21 cellular contexts compared by ENCODE assay signal in genomic region chr22:43177479-43177878, GRCh38. TPM values are rescaled to one million over a fixed set of nuclear protein-coding genes. Genes with fewer than 3 reads are reported as not detected.
DNase-seq lines count a peak whose midpoint lies in the region; ATAC-seq and TF ChIP-seq lines count a peak whose summit lies in the region.
"Had no signal": no experiment of that assay in that cellular context is flagged by ENCODE, and none has a peak within 500 bp of the region (broad histone marks: within the 10 kb centered on the region; RNA-seq: fewer than 3 reads in every experiment).

No MANE protein-coding gene starts in this region.

- H3K27me3 ChIP-seq in right cardiac atrium (ENCODE audit: control insufficient read depth, insufficient read depth) (no peaks in the 10 kb centered on the region), heart right ventricle (no peaks in the 10 kb centered on the region), osteoblast (ENCODE audit: insufficient read depth, low read length) (no peaks in the 10 kb centered on the region)
- H3K27me3 ChIP-seq: MG63 had no signal

- no peak overlapping the region for H2AFZ ChIP-seq in osteoblast (ENCODE audit: low read length)

- intact Hi-C loops in right cardiac atrium (cut with DNase I): no loop called here
- intact Hi-C loops in heart right ventricle (cut with DNase I): no loop called here

- WGBS in right cardiac atrium: 92% methylated on average over 7 of the region's 7 CpGs
- 87 to 93% methylated on average over 7 of the region's 7 CpGs for WGBS in heart right ventricle, 2 donors

- POLR2A ChIA-PET in RWPE1 (lab: Yijun Ruan, JAX; ENCODE audit: low non-redundant PET): no interaction called here

- no peak overlapping the region for H3K4me3 ChIP-seq in right cardiac atrium (ENCODE audit: low read length)
- H3K4me3 ChIP-seq in heart right ventricle: no peak overlapping the region
- H3K4me3 ChIP-seq in osteoblast (ENCODE audit: insufficient read depth, low read length): no peak overlapping the region
- H3K4me3 ChIP-seq: HAP-1, MG63, SK-N-MC had no signal

- H3K79me2 ChIP-seq in osteoblast (ENCODE audit: insufficient read depth, low read length): no peaks in the 10 kb centered on the region

- CTCF ChIA-PET in RWPE1 (lab: Yijun Ruan, JAX): no interaction called here

- peak in 2 of 3 donors; percentile 33 to 43 for DNase-seq in right cardiac atrium
- DNase-seq in heart right ventricle: no peak
- DNase-seq in RWPE1 (ENCODE audit: low spot score): no peak
- DNase-seq in osteoblast (ENCODE audit: insufficient read length, low spot score, missing footprints): peak; percentile 52
- no peak for DNase-seq in occipital lobe (lab: John Stamatoyannopoulos, UW)
- DNase-seq in NCI-H128 (lab: John Stamatoyannopoulos, UW; ENCODE audit: unreplicated experiment): no peak
- DNase-seq: DMS153, GOT3, KG1, MG63, NCI-H1048, NCI-H1436, NCI-H187, NCI-H2081 treated with DMSO at 0.1 percent for 48 hours, NCI-H446 treated with DMSO at 0.1 percent for 48 hours, NCI-H526 treated with DMSO at 0.1 percent for 48 hours, RPMI8226, SIG-M5 had no signal

- no peak for TF ChIP-seq CTCF in heart right ventricle (IDR thresholded peaks at IDR 0.05)
- no peak for TF ChIP-seq CTCF in RWPE1 (conservative IDR thresholded peaks at IDR 0.05; ENCODE audit: low read depth)
- TF ChIP-seq CTCF in osteoblast (IDR thresholded peaks at IDR 0.05; ENCODE audit: extremely low read depth, low read depth, low read length): no peak

- H3K4me1 ChIP-seq in right cardiac atrium (ENCODE audit: control insufficient read depth, insufficient read depth, low read length) (no peaks in the 10 kb centered on the region), heart right ventricle (no peaks in the 10 kb centered on the region), osteoblast (ENCODE audit: insufficient read depth, low read length) (no peaks in the 10 kb centered on the region)
- H3K4me1 ChIP-seq: HAP-1 had no signal

- no peaks in the 10 kb centered on the region for H3K9me3 ChIP-seq in right cardiac atrium (ENCODE audit: control insufficient read depth, low read length)
- no peaks in the 10 kb centered on the region for H3K9me3 ChIP-seq in heart right ventricle
- no peaks in the 10 kb centered on the region for H3K9me3 ChIP-seq in osteoblast (ENCODE audit: low read depth, low read length)
- H3K9me3 ChIP-seq: HAP-1, MG63 had no signal

- no peak for ATAC-seq in right cardiac atrium
- ATAC-seq in heart right ventricle: no peak
- ATAC-seq in GM21717 (IDR thresholded peaks at IDR 0.05; ENCODE audit: unreplicated experiment): no peak

- no peak overlapping the region for H3K4me2 ChIP-seq in osteoblast (ENCODE audit: insufficient read depth, low read length)

- no peaks in the 10 kb centered on the region for H4K20me1 ChIP-seq in osteoblast (ENCODE audit: insufficient read depth, low read length)

- H3K36me3 ChIP-seq in heart right ventricle: peaks cover 0 to 72% (median 23%) of the 10 kb centered on the region in 9 donors
- H3K36me3 ChIP-seq in osteoblast (ENCODE audit: insufficient read depth, low read length): peaks cover 25% of the 10 kb centered on the region

- no peak overlapping the region for H3K27ac ChIP-seq in right cardiac atrium (ENCODE audit: low read length)
- no peak overlapping the region for H3K27ac ChIP-seq in heart right ventricle
- peak overlapping the region; percentile 49 for H3K27ac ChIP-seq in RWPE1
- H3K27ac ChIP-seq in osteoblast (ENCODE audit: low read depth, low read length): no peak overlapping the region
- H3K27ac ChIP-seq: SK-N-MC had no signal

RNA-seq across cellular contexts. Expression of gene TTLL12, which starts 9.5 kb away (rescaled TPM):
- 10 to 100 TPM in 3 of 4 donors, 1 to 10 TPM in 1; 6.9 to 11.0 (median 10.5) TPM for total RNA-seq in right cardiac atrium
- polyA plus RNA-seq in right cardiac atrium: 7.8 TPM
- 10 to 100 TPM in 4 of 10 donors, 1 to 10 TPM in 6; 8.0 to 18.9 (median 9.6) TPM for total RNA-seq in heart right ventricle
- polyA plus RNA-seq in heart right ventricle: 10 to 100 TPM in 1 of 2 donors, 1 to 10 TPM in 1; 8.1 to 16.7 TPM
- 29.0 and 29.2 TPM in 2 replicates for total RNA-seq in osteoblast
- 31.4 TPM for total RNA-seq in occipital lobe

RNA-seq across cellular contexts. Expression of gene TSPO, which starts 26.1 kb away (rescaled TPM):
- 100 to 1,000 TPM in 1 of 4 donors, 10 to 100 TPM in 3; 69.6 to 102 (median 93.0) TPM for total RNA-seq in right cardiac atrium
- 152 TPM for polyA plus RNA-seq in right cardiac atrium
- 100 to 1,000 TPM in 4 of 10 donors, 10 to 100 TPM in 6; 84.7 to 173 (median 99.0) TPM for total RNA-seq in heart right ventricle
- polyA plus RNA-seq in heart right ventricle: 100 to 1,000 TPM; 231 to 258 TPM
- 274 and 297 TPM in 2 replicates for total RNA-seq in osteoblast
- total RNA-seq in occipital lobe: 51.5 TPM

RNA-seq across cellular contexts. Expression of gene MCAT, which starts 34.3 kb away (rescaled TPM):
- 10 to 100 TPM; 12.5 to 13.8 (median 13.6) TPM for total RNA-seq in right cardiac atrium
- polyA plus RNA-seq in right cardiac atrium: 14.5 TPM
- total RNA-seq in heart right ventricle: 10 to 100 TPM; 12.8 to 18.2 (median 15.2) TPM
- 10 to 100 TPM; 17.6 to 33.4 TPM for polyA plus RNA-seq in heart right ventricle
- total RNA-seq in osteoblast: 12.7 and 21.4 TPM in 2 replicates
- total RNA-seq in occipital lobe: 15.1 TPM

Comparison
In these comparisons a context has a peak if more than half of its experiments do, and no peak if none do; other contexts are left out.
1. DNase-seq: peak in right cardiac atrium (2 of 3) and osteoblast (single experiment); none in heart right ventricle (0 of 2), RWPE1 (single experiment), occipital lobe (single experiment) and NCI-H128 (single experiment).